Comparison of ENCODE assay signal across 1 cellular context in the genomic region with DNA sequence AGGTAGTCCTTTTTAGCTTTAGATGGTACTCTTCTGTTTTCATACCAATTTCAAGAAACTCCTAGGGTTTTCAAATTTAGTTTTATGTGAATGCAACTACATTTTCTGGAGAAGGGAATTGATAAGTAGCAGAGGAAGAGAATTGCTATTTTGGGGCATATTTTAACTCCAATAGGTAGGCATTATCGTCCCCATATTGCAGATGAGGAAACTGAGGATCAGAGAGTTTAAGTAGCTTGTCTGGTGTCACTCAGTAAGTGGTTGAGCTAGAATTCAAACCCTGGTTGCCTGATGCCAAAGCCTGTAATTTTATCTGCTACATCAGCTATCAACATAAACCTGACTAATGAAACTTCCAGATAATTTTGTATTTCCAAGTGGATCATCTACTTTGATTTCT.
TF ChIP-seq lines count a peak whose summit lies in the region.

No MANE protein-coding gene starts in this region.

TF ChIP-seq in H1, 55 proteins besides CTCF, POLR2A, EP300 and RAD21:
- TF ChIP-seq, protein P1, sequence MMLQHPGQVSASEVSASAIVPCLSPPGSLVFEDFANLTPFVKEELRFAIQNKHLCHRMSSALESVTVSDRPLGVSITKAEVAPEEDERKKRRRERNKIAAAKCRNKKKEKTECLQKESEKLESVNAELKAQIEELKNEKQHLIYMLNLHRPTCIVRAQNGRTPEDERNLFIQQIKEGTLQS (IDR thresholded peaks at IDR 0.05; ENCODE audit: insufficient read depth, low read depth, low read length), result no peak
- TF ChIP-seq MAFK (IDR thresholded peaks at IDR 0.05; ENCODE audit: low read depth, low read length) (no peak), SIRT6 (IDR thresholded peaks at IDR 0.05; ENCODE audit: low read length) (no peak), GABPA (IDR thresholded peaks at IDR 0.05; ENCODE audit: borderline replicate concordance, insufficient read depth, low read length) (no peak), HDAC2 (IDR thresholded peaks at IDR 0.05; ENCODE audit: borderline replicate concordance in 1 of 2, low read depth in 2 of 2, low read length in 2 of 2) (no peak), CTBP2 (IDR thresholded peaks at IDR 0.05; ENCODE audit: borderline replicate concordance, insufficient read depth, insufficient read length, low read length) (no peak), CBX5 (IDR thresholded peaks at IDR 0.05; ENCODE audit: low read depth, low read length) (no peak), RXRA (IDR thresholded peaks at IDR 0.05; ENCODE audit: insufficient read depth, low read depth, low read length) (no peak), SP2 (IDR thresholded peaks at IDR 0.05; ENCODE audit: low read length) (no peak), PHF8 (conservative IDR thresholded peaks at IDR 0.05; ENCODE audit: low read depth, low read length) (no peak), RNF2 (IDR thresholded peaks at IDR 0.05; ENCODE audit: borderline replicate concordance, low read depth, low read length, missing control alignments, poor library complexity, severe bottlenecking) (no peak), SIN3A (conservative IDR thresholded peaks at IDR 0.05 in 1 of 2, IDR thresholded peaks at IDR 0.05 in 1 of 2; ENCODE audit: low read depth in 1 of 2, low read length in 2 of 2) (no peak), RFX5 (IDR thresholded peaks at IDR 0.05; ENCODE audit: borderline replicate concordance, low read depth, low read length) (no peak), TCF12 (IDR thresholded peaks at IDR 0.05; ENCODE audit: low read depth, low read length) (no peak), RBBP5 (IDR thresholded peaks at IDR 0.05; ENCODE audit: borderline replicate concordance, low read depth, low read length) (no peak), KDM5A (IDR thresholded peaks at IDR 0.05; ENCODE audit: low read length) (no peak), TBP (IDR thresholded peaks at IDR 0.05; ENCODE audit: low read depth, low read length) (no peak), CHD1 (IDR thresholded peaks at IDR 0.05; ENCODE audit: low read depth, low read length) (no peak), GTF2F1 (IDR thresholded peaks at IDR 0.05; ENCODE audit: borderline replicate concordance, low read depth, low read length) (no peak)
- TF ChIP-seq, protein P2, sequence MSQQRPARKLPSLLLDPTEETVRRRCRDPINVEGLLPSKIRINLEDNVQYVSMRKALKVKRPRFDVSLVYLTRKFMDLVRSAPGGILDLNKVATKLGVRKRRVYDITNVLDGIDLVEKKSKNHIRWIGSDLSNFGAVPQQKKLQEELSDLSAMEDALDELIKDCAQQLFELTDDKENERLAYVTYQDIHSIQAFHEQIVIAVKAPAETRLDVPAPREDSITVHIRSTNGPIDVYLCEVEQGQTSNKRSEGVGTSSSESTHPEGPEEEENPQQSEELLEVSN (IDR thresholded peaks at IDR 0.05), result no peak
